ENCODE assay signal across 28 cellular contexts in genomic region chr2:107625982-107626381, GRCh38.
"Had no signal": no experiment of that assay in that cellular context is flagged by ENCODE, and none has a peak within 500 bp of the region (broad histone marks: within the 10 kb centered on the region; RNA-seq: fewer than 3 reads in every experiment).

No MANE protein-coding gene starts in this region.

- H3K4me3 ChIP-seq: colonic mucosa, coronary artery, dorsolateral prefrontal cortex, esophagus muscularis mucosa, esophagus squamous epithelium, gastrocnemius medialis, gastroesophageal sphincter, heart left ventricle, heart right ventricle had no signal

- H3K27me3 ChIP-seq: colonic mucosa, dorsolateral prefrontal cortex, esophagus muscularis mucosa, esophagus squamous epithelium, foreskin keratinocyte, gastrocnemius medialis, gastroesophageal sphincter, heart left ventricle, heart right ventricle had no signal

- FAIRE-seq: colon, endometrium, endothelial cell of umbilical vein, frontal cortex had no signal

- DNase-seq: colonic mucosa; cortex of kidney; dermis blood vessel endothelial cell; dorsolateral prefrontal cortex; effector CD4-positive, alpha-beta T cell; effector CD8-positive, alpha-beta T cell; effector memory CD4-positive, alpha-beta T cell; effector memory CD8-positive, alpha-beta T cell; endodermal cell; erythroblast; esophagus squamous epithelium; foreskin fibroblast; foreskin keratinocyte; foreskin melanocyte; gastrocnemius medialis; glutamatergic neuron; head of caudate nucleus; heart left ventricle; heart right ventricle had no signal

- H3K36me3 ChIP-seq: colonic mucosa, esophagus muscularis mucosa, esophagus squamous epithelium, gastrocnemius medialis, gastroesophageal sphincter, heart left ventricle, heart right ventricle had no signal

- H3K27ac ChIP-seq: colonic mucosa, coronary artery, dorsolateral prefrontal cortex, epithelial cell of prostate, esophagus muscularis mucosa, esophagus squamous epithelium, foreskin keratinocyte, gastrocnemius medialis, gastroesophageal sphincter, heart left ventricle, heart right ventricle had no signal

- H3K4me1 ChIP-seq: colonic mucosa, esophagus muscularis mucosa, esophagus squamous epithelium, foreskin keratinocyte, gastrocnemius medialis, gastroesophageal sphincter had no signal

- H3K9me3 ChIP-seq: colonic mucosa, gastrocnemius medialis had no signal

- ATAC-seq: effector memory CD8-positive, alpha-beta T cell; esophagus mucosa; foreskin keratinocyte; gastrocnemius medialis; gastroesophageal sphincter; heart left ventricle; heart right ventricle had no signal
